1 cellular context compared by ENCODE assay signal in genomic region chr10:127406018-127406550, GRCh38.
TF ChIP-seq lines count a peak whose summit lies in the region.

No MANE protein-coding gene starts in this region.

TF ChIP-seq in IMR-90, 13 proteins besides CTCF, POLR2A, EP300 and RAD21 (continued from another document):
- TF ChIP-seq ELK1 (IDR thresholded peaks at IDR 0.05; ENCODE audit: borderline replicate concordance, low read depth, low read length): no peak
- no peak for TF ChIP-seq SMC3 (IDR thresholded peaks at IDR 0.05; ENCODE audit: low read depth, low read length)
